In genomic region chr4:113053883-113054282, GRCh38 we compare ENCODE assay signal across 20 cellular contexts. TPM values are rescaled to one million over a fixed set of nuclear protein-coding genes. Genes with fewer than 3 reads are reported as not detected.
DNase-seq lines count a peak whose midpoint lies in the region; ATAC-seq and TF ChIP-seq lines count a peak whose summit lies in the region.
"Had no signal": no experiment of that assay in that cellular context is flagged by ENCODE, and none has a peak within 500 bp of the region (broad histone marks: within the 10 kb centered on the region; RNA-seq: fewer than 3 reads in every experiment).

No MANE protein-coding gene starts in this region.

- TF ChIP-seq EP300 in gastroesophageal sphincter (IDR thresholded peaks at IDR 0.05), result no peak

- H3K79me2 ChIP-seq in PC-9 (ENCODE audit: low read depth), result no peaks in the 10 kb centered on the region

- CTCF ChIA-PET in HEK293T (lab: Yijun Ruan, JAX), result no interaction called here
- CTCF ChIA-PET in PC-9 (lab: Charles Lee), result no interaction called here

- intact Hi-C loops in PC-9 (cut with micrococcal nuclease; ENCODE audit: unreplicated experiment), result no loop called here

- POLR2A ChIA-PET in HEK293T (lab: Yijun Ruan, JAX) (no interaction called here), PC-9 (lab: Charles Lee; ENCODE audit: unreplicated experiment) (no interaction called here)

- H3K27me3 ChIP-seq in gastroesophageal sphincter (no peaks in the 10 kb centered on the region), PC-9 (ENCODE audit: insufficient read depth, low read depth) (no peaks in the 10 kb centered on the region)
- H3K27me3 ChIP-seq: BE2C; BLaER1 treated with 17β-estradiol and CSF1 and Interleukin-3, amounts not matched to agents 10 nM and 100 nM had no signal

- H3K4me2 ChIP-seq in PC-9, result no peak overlapping the region
- H3K4me2 ChIP-seq: A549; BLaER1 treated with 17β-estradiol and CSF1 and Interleukin-3, amounts not matched to agents 10 nM and 100 nM; GM23338 had no signal

- no TSS peak for BruUV-seq in PC-9 (replicated peaks; lab: Mats Ljungman, UMichigan)

- TF ChIP-seq CTCF in gastroesophageal sphincter (IDR thresholded peaks at IDR 0.05) (no peak), PC-9 (conservative IDR thresholded peaks at IDR 0.05) (no peak)

- H3K4me1 ChIP-seq in gastroesophageal sphincter (peaks cover 0 to 13% (median 0%) of the 10 kb centered on the region in 3 donors), PC-9 (replicated peaks; ENCODE audit: insufficient read depth) (0 out of 2 replicates have a peak, but pooled peaks cover 3% of the 10 kb centered on the region)
- H3K4me1 ChIP-seq: A549 had no signal

- no peaks in the 10 kb centered on the region for H3K9me3 ChIP-seq in gastroesophageal sphincter
- 0 out of 2 replicates have a peak, but pooled peaks cover 3% of the 10 kb centered on the region for H3K9me3 ChIP-seq in PC-9 (ENCODE audit: insufficient read depth, low read depth)
- H3K9me3 ChIP-seq: A549; BE2C; BLaER1 treated with 17β-estradiol and CSF1 and Interleukin-3, amounts not matched to agents 10 nM and 100 nM had no signal

- no peak overlapping the region for H2AFZ ChIP-seq in PC-9
- H2AFZ ChIP-seq: GM23338 had no signal

- H3K27ac ChIP-seq in gastroesophageal sphincter (no peak overlapping the region), PC-9 (no peak overlapping the region)
- H3K27ac ChIP-seq: A549 had no signal

- no peaks in the 10 kb centered on the region for H3F3A ChIP-seq in PC-9 (ENCODE audit: insufficient read depth, low read depth)

- H3K36me3 ChIP-seq in gastroesophageal sphincter (no peaks in the 10 kb centered on the region), PC-9 (ENCODE audit: low read depth) (no peaks in the 10 kb centered on the region)
- H3K36me3 ChIP-seq: BLaER1 treated with 17β-estradiol and CSF1 and Interleukin-3, amounts not matched to agents 10 nM and 100 nM had no signal

- no peak overlapping the region for H3K4me3 ChIP-seq in gastroesophageal sphincter
- H3K4me3 ChIP-seq in PC-9, result no peak overlapping the region
- H3K4me3 ChIP-seq: A549; BLaER1 treated with 17β-estradiol and CSF1 and Interleukin-3, amounts not matched to agents 10 nM and 100 nM; GM23338 had no signal

- ATAC-seq in gastroesophageal sphincter, result no peak
- ATAC-seq: A549, GM23338, HCT116 had no signal

- TF ChIP-seq POLR2A in gastroesophageal sphincter (IDR thresholded peaks at IDR 0.05), result no peak

- no peaks in the 10 kb centered on the region for H4K20me1 ChIP-seq in PC-9 (ENCODE audit: insufficient read depth)
- H4K20me1 ChIP-seq: BLaER1 treated with 17β-estradiol and CSF1 and Interleukin-3, amounts not matched to agents 10 nM and 100 nM had no signal

- no peak for DNase-seq in HEK293T (ENCODE audit: extremely low spot score)
- peak; percentile 51 for DNase-seq in NCI-H69 (lab: John Stamatoyannopoulos, UW)
- DNase-seq in glomerular visceral epithelial cell (ENCODE audit: extremely low spot score), result peak; percentile 13
- DNase-seq in retina, result no peak
- no peak for DNase-seq in PC-9
- DNase-seq: 8988T; ACHN; AML-193; BE2C; CD4-positive, alpha-beta T cell; CD8-positive, alpha-beta memory T cell; DMS153; DND-41; H9; HFFc6 had no signal

- no peaks in the 10 kb centered on the region for H3K9me2 ChIP-seq in PC-9 (ENCODE audit: insufficient read depth)

TF ChIP-seq in HEK293T, 16 proteins besides CTCF, POLR2A, EP300 and RAD21:
- TF ChIP-seq HDGF (IDR thresholded peaks at IDR 0.05; ENCODE audit: borderline replicate concordance) (no peak), PKNOX1 (IDR thresholded peaks at IDR 0.05) (peak; percentile 61)

RNA-seq across cellular contexts. Expression of gene ANK2, which starts 4.4 kb away (rescaled TPM):
- total RNA-seq in gastroesophageal sphincter (100 to 1,000 TPM in 1 of 4 donors, 10 to 100 TPM in 3; 84.9 to 104 (median 91.5) TPM), PC-9 (2021) (0.61 and 1.6 TPM in 2 replicates)

Comparison
In these comparisons a context has a peak if more than half of its experiments do, and no peak if none do; other contexts are left out.
1. DNase-seq: peak in NCI-H69 (single experiment) and glomerular visceral epithelial cell (single experiment); none in HEK293T (single experiment), retina (single experiment) and PC-9 (0 of 2).
2. RNA of gene ANK2, which starts 4.4 kb away (total RNA-seq): 84.9 to 104 TPM in gastroesophageal sphincter; 0.61 to 1.6 TPM in PC-9; every median in the first group is over 10 times any median in the second.